10 cellular contexts compared by ENCODE assay signal in the genomic region with DNA sequence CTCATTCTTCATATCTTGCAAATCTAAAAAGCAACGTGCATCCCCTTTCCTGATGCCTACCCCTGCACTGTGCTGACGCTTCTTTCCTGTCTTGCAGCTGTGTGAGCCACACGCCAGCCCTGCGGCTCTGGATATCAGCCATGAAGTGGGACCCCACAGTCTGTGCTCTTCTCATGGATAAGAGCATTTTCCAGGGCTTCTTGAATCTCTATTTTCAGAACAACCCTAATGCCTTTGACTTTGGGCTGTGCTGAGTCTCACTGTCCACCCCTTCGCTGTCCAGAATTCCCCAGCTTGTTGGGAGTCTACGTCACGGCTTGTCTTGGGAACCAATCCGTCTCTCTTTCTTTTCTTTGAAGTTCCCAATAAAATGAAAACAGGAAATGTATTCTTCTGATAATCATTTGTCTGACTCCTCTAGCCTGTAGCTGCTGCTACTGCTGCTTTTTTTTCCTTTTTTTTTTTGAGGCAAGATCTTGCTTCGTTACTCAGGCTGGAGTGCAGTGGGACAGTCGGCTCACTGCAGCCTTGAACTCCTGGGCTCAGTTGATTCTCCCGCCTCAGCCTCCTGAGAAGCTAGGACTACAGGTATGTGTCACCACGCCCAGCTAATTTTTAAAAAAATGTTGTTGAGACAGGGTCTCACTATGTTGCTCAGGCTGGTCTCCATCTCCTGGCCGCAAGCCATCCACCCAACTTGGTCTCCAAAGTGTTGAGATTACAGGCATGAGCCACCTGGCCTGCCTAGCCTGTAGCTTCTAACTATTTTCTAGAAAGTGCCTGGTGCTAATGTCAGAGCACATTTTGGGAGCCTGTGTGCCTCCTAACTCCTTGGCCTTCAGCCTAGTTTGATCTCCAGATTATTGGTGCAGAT. TPM values are rescaled to one million over a fixed set of nuclear protein-coding genes. Genes with fewer than 3 reads are reported as not detected.
DNase-seq lines count a peak whose midpoint lies in the region; ATAC-seq and TF ChIP-seq lines count a peak whose summit lies in the region.
"Had no signal": no experiment of that assay in that cellular context is flagged by ENCODE, and none has a peak within 500 bp of the region (broad histone marks: within the 10 kb centered on the region; RNA-seq: fewer than 3 reads in every experiment).

No MANE protein-coding gene starts in this region.

- intact Hi-C loops in Right ventricle myocardium inferior (cut with DNase I) (no loop called here), Right ventricle myocardium superior (cut with DNase I) (no loop called here)

- H3K9me3 Mint-ChIP-seq in neural crest cell, result peaks cover 6% of the 10 kb centered on the region
- H3K9me3 Mint-ChIP-seq: IgD-negative memory B cell had no signal

- DNase-seq in Right ventricle myocardium inferior (ENCODE audit: missing footprints) (no peak), Right ventricle myocardium superior (no peak), fibroblast of mammary gland (ENCODE audit: low read depth) (peak; percentile 86), neural crest cell (ENCODE audit: low read depth, low spot score) (no peak), superior temporal gyrus (ENCODE audit: extremely low spot score) (no peak), NCI-H1930 (lab: John Stamatoyannopoulos, UW) (no peak), NCI-H526 treated with DMSO at 0.1 percent for 48 hours (lab: John Stamatoyannopoulos, UW) (no peak)
- DNase-seq: AML-193 had no signal

- no peak for TF ChIP-seq CTCF in fibroblast of mammary gland (conservative IDR thresholded peaks at IDR 0.05; ENCODE audit: control insufficient read depth, insufficient read depth, low read depth, low read length)
- no peak for TF ChIP-seq CTCF in neural crest cell (conservative IDR thresholded peaks at IDR 0.05)

- H3K27me3 Mint-ChIP-seq in neural crest cell (ENCODE audit: low read depth), result peaks cover 22% of the 10 kb centered on the region

- H3K27ac Mint-ChIP-seq in neural crest cell (ENCODE audit: unreplicated experiment), result peak overlapping the region; percentile 2
- H3K27ac Mint-ChIP-seq: IgD-negative memory B cell had no signal

- ATAC-seq in Right ventricle myocardium inferior (peak; percentile 17), Right ventricle myocardium superior (ENCODE audit: poor library complexity) (no peak), HG03571 (IDR thresholded peaks at IDR 0.05; ENCODE audit: unreplicated experiment) (no peak)

- no peak overlapping the region for H3K4me3 Mint-ChIP-seq in neural crest cell
- H3K4me3 Mint-ChIP-seq: IgD-negative memory B cell had no signal

- peaks cover 12% of the 10 kb centered on the region for H3K4me1 Mint-ChIP-seq in neural crest cell
- H3K4me1 Mint-ChIP-seq: IgD-negative memory B cell had no signal

- no peaks in the 10 kb centered on the region for H3K36me3 Mint-ChIP-seq in neural crest cell (ENCODE audit: low read depth)

- no peak overlapping the region for H3K4me3 ChIP-seq in fibroblast of mammary gland (ENCODE audit: control insufficient read depth, low read depth, low read length)

RNA-seq across cellular contexts. Expression of gene GSTO2, which starts 30.3 kb away (rescaled TPM):
- total RNA-seq in Right ventricle myocardium inferior (0.70 TPM), Right ventricle myocardium superior (1.0 TPM), neural crest cell (0.27 and 0.58 TPM in 2 replicates)

RNA-seq across cellular contexts. Expression of gene ITPRIP, which starts 39.0 kb away (rescaled TPM):
- total RNA-seq in Right ventricle myocardium inferior (28.2 TPM), Right ventricle myocardium superior (29.1 TPM), neural crest cell (14.9 and 15.6 TPM in 2 replicates)

RNA-seq across cellular contexts. Expression of gene GSTO1, which starts 44.6 kb away (rescaled TPM):
- total RNA-seq in Right ventricle myocardium inferior (174 TPM), Right ventricle myocardium superior (173 TPM), neural crest cell (85.9 and 86.8 TPM in 2 replicates)

RNA-seq across cellular contexts. Expression of gene CFAP58, which starts 54.4 kb away (rescaled TPM):
- total RNA-seq in Right ventricle myocardium inferior, result 1.1 TPM
- total RNA-seq in Right ventricle myocardium superior, result 2.2 TPM
- total RNA-seq in neural crest cell, result 0.44 and 0.45 TPM in 2 replicates
